Comparison of ENCODE assay signal across 22 cellular contexts in the genomic region with DNA sequence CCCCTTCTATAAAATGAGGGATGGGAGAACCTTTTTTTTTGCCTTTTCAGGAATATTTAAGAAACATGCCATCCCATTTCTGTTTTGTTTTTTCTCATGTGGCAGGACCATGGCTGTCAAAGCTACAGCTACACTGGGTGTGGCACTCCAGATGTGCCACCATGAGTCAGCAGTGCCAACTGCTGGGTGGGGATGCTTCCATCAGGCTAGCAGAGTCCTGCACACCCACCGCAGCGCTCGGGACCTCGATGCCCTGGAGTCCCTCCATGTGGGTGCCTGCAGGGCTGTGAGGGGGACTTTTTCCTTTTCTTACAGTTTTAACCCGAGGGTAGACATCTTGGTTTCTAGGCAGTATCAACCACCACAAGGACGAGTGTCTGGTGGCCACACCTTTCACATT.
DNase-seq lines count a peak whose midpoint lies in the region; ATAC-seq and TF ChIP-seq lines count a peak whose summit lies in the region.
"Had no signal": no experiment of that assay in that cellular context is flagged by ENCODE, and none has a peak within 500 bp of the region (broad histone marks: within the 10 kb centered on the region; RNA-seq: fewer than 3 reads in every experiment).

No MANE protein-coding gene starts in this region.

- peaks cover 8% of the 10 kb centered on the region for H3K4me1 Mint-ChIP-seq in activated T-helper 17 cell treated with anti-CD3 and anti-CD28 coated beads, Interleukin-2, amount 50 U/mL, for 72 hours

- no peaks in the 10 kb centered on the region for H3K27me3 ChIP-seq in foreskin keratinocyte
- H3K27me3 ChIP-seq: BLaER1 had no signal

- H3K27ac ChIP-seq in foreskin keratinocyte: no peak overlapping the region
- H3K27ac ChIP-seq: BLaER1 had no signal

- no peak for TF ChIP-seq CTCF in foreskin keratinocyte (conservative IDR thresholded peaks at IDR 0.05)

- H3K36me3 Mint-ChIP-seq in activated T-helper 17 cell treated with anti-CD3 and anti-CD28 coated beads, Interleukin-2, amount 50 U/mL, for 72 hours (ENCODE audit: low read depth): no peaks in the 10 kb centered on the region

- intact Hi-C loops in sciatic nerve (cut with DNase I): no loop called here

- H3K9me3 Mint-ChIP-seq in activated T-helper 17 cell treated with anti-CD3 and anti-CD28 coated beads, Interleukin-2, amount 50 U/mL, for 72 hours: peaks cover under 1% of the 10 kb centered on the region

- H3K27ac Mint-ChIP-seq in activated T-helper 17 cell treated with anti-CD3 and anti-CD28 coated beads, Interleukin-2, amount 50 U/mL, for 72 hours: peak overlapping the region; percentile 52
- H3K27ac Mint-ChIP-seq: IgD-negative memory B cell had no signal

- peak; percentile 5 for DNase-seq in NCI-H69 (lab: John Stamatoyannopoulos, UW)
- no peak for DNase-seq in foreskin keratinocyte
- DNase-seq in sciatic nerve (ENCODE audit: low spot score): no peak
- no peak for DNase-seq in activated gamma-delta T cell (lab: John Stamatoyannopoulos, UW)
- DNase-seq: Caco-2; CD4-positive, alpha-beta memory T cell; DMS 273 treated with DMSO at 0.1 percent for 48 hours; DMS79 treated with DMSO at 0.1 percent for 48 hours; NCI-H1105; NCI-H146; NCI-H2029 treated with DMSO at 0.1 percent for 48 hours; NCI-H345; NCI-H524; NCI-H82; OCI-M1 had no signal

- no peaks in the 10 kb centered on the region for H3K4me1 ChIP-seq in foreskin keratinocyte
- H3K4me1 ChIP-seq: BLaER1, Caco-2 had no signal

- no peaks in the 10 kb centered on the region for H3K27me3 Mint-ChIP-seq in activated T-helper 17 cell treated with anti-CD3 and anti-CD28 coated beads, Interleukin-2, amount 50 U/mL, for 72 hours
- H3K27me3 Mint-ChIP-seq: CD4-positive, alpha-beta memory T cell; IgD-negative memory B cell had no signal

- H3K4me3 Mint-ChIP-seq in activated T-helper 17 cell treated with anti-CD3 and anti-CD28 coated beads, Interleukin-2, amount 50 U/mL, for 72 hours: no peak overlapping the region
- H3K4me3 Mint-ChIP-seq: CD4-positive, alpha-beta memory T cell; IgD-negative memory B cell had no signal

- ATAC-seq in activated T-helper 17 cell treated with anti-CD3 and anti-CD28 coated beads, Interleukin-2, amount 50 U/mL, for 72 hours (replicated peaks): no peak
- ATAC-seq in foreskin keratinocyte (peak; percentile 45), sciatic nerve (peak; percentile 40), GM21360 (IDR thresholded peaks at IDR 0.05; ENCODE audit: unreplicated experiment) (no peak), GM21447 (IDR thresholded peaks at IDR 0.05; ENCODE audit: unreplicated experiment) (no peak), HG03280 (IDR thresholded peaks at IDR 0.05; ENCODE audit: unreplicated experiment) (no peak)
- ATAC-seq: Right ventricle myocardium inferior had no signal

Comparison
In these comparisons a context has a peak if more than half of its experiments do, and no peak if none do; other contexts are left out.
1. ATAC-seq: peak in foreskin keratinocyte (single experiment) and sciatic nerve (single experiment); none in activated T-helper 17 cell treated with anti-CD3 and anti-CD28 coated beads, Interleukin-2, amount 50 U/mL, for 72 hours (single experiment), GM21360 (single experiment), GM21447 (single experiment) and HG03280 (single experiment).